ENCODE assay signal across 2 cellular contexts in genomic region chr3:74847093-74847492, GRCh38.
TF ChIP-seq lines count a peak whose summit lies in the region.

No MANE protein-coding gene starts in this region.

TF ChIP-seq in A549, 52 proteins besides CTCF, POLR2A, EP300 and RAD21:
- TF ChIP-seq JUN (IDR thresholded peaks at IDR 0.05), result no peak
- TF ChIP-seq MAFK (IDR thresholded peaks at IDR 0.05; ENCODE audit: partially characterized antibody), result peak; percentile 48

TF ChIP-seq in IMR-90, 13 proteins besides CTCF, POLR2A, EP300 and RAD21:
- TF ChIP-seq RCOR1 (IDR thresholded peaks at IDR 0.05; ENCODE audit: insufficient replicate concordance, low read length) (no peak), MAFK (IDR thresholded peaks at IDR 0.05; ENCODE audit: low read depth, low read length) (peak; percentile 66; the same call in 1 of the 2 replicates), USF2 (IDR thresholded peaks at IDR 0.05; ENCODE audit: low read depth, low read length) (no peak), CHD1 (IDR thresholded peaks at IDR 0.05; ENCODE audit: low read depth, low read length) (no peak)
